ENCODE assay signal across 19 cellular contexts in the genomic region with DNA sequence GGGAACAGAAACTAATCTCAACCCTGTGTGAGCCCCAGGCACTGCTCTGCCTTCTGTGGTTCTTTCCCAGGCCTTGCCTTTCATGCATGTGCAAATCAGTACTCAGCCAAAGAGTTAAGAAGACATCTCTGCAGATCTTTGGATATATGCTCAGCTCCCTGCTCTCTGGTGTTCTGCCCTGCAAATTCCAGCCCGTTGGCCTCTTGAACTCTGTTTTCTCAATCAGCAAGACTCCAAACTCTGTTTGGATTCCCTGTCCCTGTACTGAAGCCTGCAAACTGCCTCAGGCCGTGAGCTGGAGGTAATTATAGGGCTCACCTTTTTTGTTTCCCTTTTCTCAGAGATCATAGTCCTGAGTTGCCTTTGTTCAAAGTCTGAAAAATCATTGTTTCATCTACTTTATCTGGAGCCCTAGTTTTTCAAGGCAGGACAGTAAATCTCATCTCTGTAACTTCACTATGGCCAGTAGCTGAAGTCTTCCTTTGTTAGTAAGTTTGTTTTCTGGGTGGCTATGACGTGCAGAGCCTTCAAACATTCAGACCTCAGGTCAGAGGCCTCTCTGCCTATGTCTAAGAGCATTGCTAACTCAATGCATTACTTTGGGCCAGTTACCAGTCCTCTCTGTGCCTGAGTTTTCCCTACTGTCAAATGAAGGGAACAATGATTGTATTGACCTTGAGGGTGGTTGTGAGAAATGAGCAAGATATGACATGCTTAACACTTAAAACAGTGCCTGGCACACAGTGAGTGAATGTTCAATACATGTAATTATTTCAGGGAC. TPM values are rescaled to one million over a fixed set of nuclear protein-coding genes. Genes with fewer than 3 reads are reported as not detected.
A peak's percentile ranks its signal among the peaks of the same experiment; 100 is the strongest.
DNase-seq lines count a peak whose midpoint lies in the region; ATAC-seq and TF ChIP-seq lines count a peak whose summit lies in the region.
"Had no signal": no experiment of that assay in that cellular context is flagged by ENCODE, and none has a peak within 500 bp of the region (broad histone marks: within the 10 kb centered on the region; RNA-seq: fewer than 3 reads in every experiment).

No MANE protein-coding gene starts in this region.

- H3K4me2 ChIP-seq in hepatocyte (no peak overlapping the region), smooth muscle cell (no peak overlapping the region)

- H3K27me3 ChIP-seq in hepatocyte (no peaks in the 10 kb centered on the region), smooth muscle cell (ENCODE audit: low read depth) (no peaks in the 10 kb centered on the region), left lung (no peaks in the 10 kb centered on the region)
- H3K27me3 ChIP-seq: SJCRH30 had no signal

- TF ChIP-seq CTCF in RWPE1 (conservative IDR thresholded peaks at IDR 0.05; ENCODE audit: low read depth), result no peak
- TF ChIP-seq CTCF in hepatocyte (IDR thresholded peaks at IDR 0.05; ENCODE audit: poor library complexity), result no peak
- no peak for TF ChIP-seq CTCF in smooth muscle cell (IDR thresholded peaks at IDR 0.05; ENCODE audit: borderline replicate concordance, insufficient read depth, poor library complexity, severe bottlenecking)
- TF ChIP-seq CTCF in left lung (IDR thresholded peaks at IDR 0.05), result no peak

- no peaks in the 10 kb centered on the region for H3K79me2 ChIP-seq in hepatocyte
- no peaks in the 10 kb centered on the region for H3K79me2 ChIP-seq in smooth muscle cell (ENCODE audit: low read depth)
- H3K79me2 ChIP-seq: parathyroid adenoma had no signal

- no peak overlapping the region for H3K9ac ChIP-seq in smooth muscle cell (ENCODE audit: low read depth)
- H3K9ac ChIP-seq: parathyroid adenoma had no signal

- H3K4me1 ChIP-seq in hepatocyte (ENCODE audit: insufficient read depth) (peaks cover 30% of the 10 kb centered on the region), smooth muscle cell (ENCODE audit: low read depth) (peaks cover 6% of the 10 kb centered on the region), left lung (no peaks in the 10 kb centered on the region)
- H3K4me1 ChIP-seq: parathyroid adenoma had no signal

- H3K27ac ChIP-seq in RWPE1 (0 out of 2 replicates have a peak overlapping the region, but pooled peaks have one; percentile 21), hepatocyte (peak overlapping the region; percentile 32), smooth muscle cell (ENCODE audit: low read depth) (peak overlapping the region; percentile 57), left lung (no peak overlapping the region)
- H3K27ac ChIP-seq: 22Rv1, parathyroid adenoma, SJCRH30, skin epidermis had no signal

- H4K20me1 ChIP-seq in hepatocyte (ENCODE audit: insufficient read depth, poor library complexity, severe bottlenecking) (no peaks in the 10 kb centered on the region), smooth muscle cell (ENCODE audit: low read depth) (no peaks in the 10 kb centered on the region)

- no peaks in the 10 kb centered on the region for H3K9me2 ChIP-seq in hepatocyte (replicated peaks; ENCODE audit: insufficient read depth)

- ATAC-seq in HG02759 (IDR thresholded peaks at IDR 0.05; ENCODE audit: unreplicated experiment), result no peak
- ATAC-seq in left lung, result no peak
- ATAC-seq: activated CD8-positive, alpha-beta T cell treated with anti-CD3 and anti-CD28 coated beads, Interleukin-2, amount 10 ng/mL, durations not matched to agents 7 days and 5 days; activated T-cell treated with anti-CD3 and anti-CD28 coated beads, Interleukin-2, amount 50 U/mL, for 72 hours had no signal

- H2AFZ ChIP-seq in hepatocyte, result no peak overlapping the region
- H2AFZ ChIP-seq in smooth muscle cell (ENCODE audit: low read depth), result no peak overlapping the region
- H2AFZ ChIP-seq: parathyroid adenoma had no signal

- H3K9me3 ChIP-seq in hepatocyte (ENCODE audit: low read depth) (no peaks in the 10 kb centered on the region), smooth muscle cell (replicated peaks; ENCODE audit: low read depth) (peaks cover 3% of the 10 kb centered on the region), left lung (peaks cover 0 to 5% of the 10 kb centered on the region in 2 donors)
- H3K9me3 ChIP-seq: SJCRH30 had no signal

- H3K36me3 ChIP-seq in hepatocyte (replicated peaks; ENCODE audit: insufficient read depth, low read depth) (no peaks in the 10 kb centered on the region), smooth muscle cell (ENCODE audit: low read depth) (no peaks in the 10 kb centered on the region), left lung (no peaks in the 10 kb centered on the region)
- H3K36me3 ChIP-seq: SJCRH30 had no signal

- H3K4me3 ChIP-seq in hepatocyte (no peak overlapping the region), smooth muscle cell (no peak overlapping the region), left lung (no peak overlapping the region)
- H3K4me3 ChIP-seq: SJCRH30, skin epidermis had no signal

- DNase-seq in NCI-H1417 (lab: John Stamatoyannopoulos, UW) (peak in 2 of 3 experiments; percentile 60 to 83), NCI-H1417 treated with DMSO at 0.1 percent for 48 hours (lab: John Stamatoyannopoulos, UW) (no peak), RWPE1 (ENCODE audit: low spot score) (no peak), hepatocyte (ENCODE audit: low spot score) (no peak), smooth muscle cell (lab: John Stamatoyannopoulos, UW; ENCODE audit: unreplicated experiment) (no peak), cardiac septum (ENCODE audit: low spot score) (no peak), left lung (no peak)
- DNase-seq: activated CD8-positive, alpha-beta T cell treated with anti-CD3 and anti-CD28 coated beads, Interleukin-2, amount 10 ng/mL, durations not matched to agents 7 days and 5 days; activated T-cell treated with anti-CD3 and anti-CD28 coated beads, Interleukin-2, amount 50 U/mL, for 72 hours; erythroblast; NCI-H1930; NCI-H524; SJCRH30; stimulated activated CD4-positive, alpha-beta T cell treated with anti-CD3 and anti-CD28 coated beads, Interleukin-4, amount 100 ng/mL, for 24 hours; T-helper 2 cell had no signal

- H3F3A ChIP-seq in smooth muscle cell (ENCODE audit: low read depth), result peaks cover 5% of the 10 kb centered on the region

- 20% methylated on average over 3 of the region's 3 CpGs for WGBS in hepatocyte (ENCODE audit: low lambda C conversion rate, missing lambda C conversion rate)
- 32% methylated on average over 3 of the region's 3 CpGs for WGBS in smooth muscle cell (ENCODE audit: low lambda C conversion rate)

- intact Hi-C loops in cardiac septum (cut with DNase I) (no loop called here), left lung (cut with DNase I) (no loop called here)

- CTCF ChIA-PET in RWPE1 (lab: Yijun Ruan, JAX), result no interaction called here

- POLR2A ChIA-PET in RWPE1 (lab: Yijun Ruan, JAX; ENCODE audit: low non-redundant PET), result no interaction called here

RNA-seq across cellular contexts. Expression of a gene that starts 15.9 kb away (rescaled TPM):
- total RNA-seq in hepatocyte (106 and 115 TPM in 2 replicates), smooth muscle cell (168 and 172 TPM in 2 replicates), cardiac septum (4.3 TPM), left lung (10 to 100 TPM; 25.9 to 45.9 TPM)
- polyA plus RNA-seq in hepatocyte (28.2 and 45.2 TPM in 2 replicates), smooth muscle cell (92.9 and 102 TPM in 2 replicates)
- total RNA-seq: activated CD8-positive, alpha-beta T cell treated with anti-CD3 and anti-CD28 coated beads, Interleukin-2, amount 10 ng/mL, durations not matched to agents 7 days and 5 days; activated T-cell treated with anti-CD3 and anti-CD28 coated beads, Interleukin-2, amount 50 U/mL, for 72 hours had no signal

Comparison
In these comparisons a context has a peak if more than half of its experiments do, and no peak if none do; other contexts are left out.
1. DNase-seq: peak in NCI-H1417 (2 of 3); none in NCI-H1417 treated with DMSO at 0.1 percent for 48 hours (single experiment), RWPE1 (single experiment), hepatocyte (single experiment), smooth muscle cell (single experiment), cardiac septum (single experiment) and left lung (0 of 2).
2. H3K27ac ChIP-seq: peak in RWPE1 (single experiment), hepatocyte (single experiment) and smooth muscle cell (single experiment); none in left lung (0 of 2).